ENCODE assay signal across 15 cellular contexts in genomic region chr1:179046808-179047636, GRCh38. TPM values are rescaled to one million over a fixed set of nuclear protein-coding genes. Genes with fewer than 3 reads are reported as not detected.
DNase-seq lines count a peak whose midpoint lies in the region; ATAC-seq, FAIRE-seq and TF ChIP-seq lines count a peak whose summit lies in the region.
"Had no signal": no experiment of that assay in that cellular context is flagged by ENCODE, and none has a peak within 500 bp of the region (broad histone marks: within the 10 kb centered on the region; RNA-seq: fewer than 3 reads in every experiment).

No MANE protein-coding gene starts in this region.

- DNase-seq in A172 (ENCODE audit: low spot score) (peak; percentile 73), HT1080 (ENCODE audit: low read depth) (peak; percentile 45), WERI-Rb-1 (no peak), right cardiac atrium (no peak), H54 (ENCODE audit: insufficient read length, low spot score) (no peak), NCI-H524 (lab: John Stamatoyannopoulos, UW) (no peak), NCI-H69 (lab: John Stamatoyannopoulos, UW) (no peak)
- DNase-seq: activated effector memory CD4-positive, alpha-beta T cell treated with Interleukin-2 at 50 U/mL for 16 hours; Calu3; dermis blood vessel endothelial cell; kidney glomerular epithelial cell; NCI-H446 had no signal

- H3K9me3 ChIP-seq in WERI-Rb-1 (ENCODE audit: severe bottlenecking) (peaks cover 2% of the 10 kb centered on the region), right cardiac atrium (ENCODE audit: control insufficient read depth, low read length) (no peaks in the 10 kb centered on the region)

- no peak for TF ChIP-seq CTCF in WERI-Rb-1 (IDR thresholded peaks at IDR 0.05; ENCODE audit: low read depth, low read length)

- ATAC-seq in right cardiac atrium (peak; percentile 48 to 70), HG02642 (IDR thresholded peaks at IDR 0.05; ENCODE audit: poor library complexity, unreplicated experiment) (no peak)
- ATAC-seq: esophagus mucosa had no signal

- no peak for TF ChIP-seq POLR2A in H54 (IDR thresholded peaks at IDR 0.05; ENCODE audit: low read depth, low read length)

- intact Hi-C loops in right cardiac atrium (cut with DNase I), result no loop called here

- peaks cover 24% of the 10 kb centered on the region for H3K36me3 ChIP-seq in WERI-Rb-1

- 89% methylated on average over 14 of the region's 14 CpGs for WGBS in right cardiac atrium

- H3K27me3 ChIP-seq in WERI-Rb-1 (ENCODE audit: insufficient read depth, low read depth, severe bottlenecking) (no peaks in the 10 kb centered on the region), right cardiac atrium (ENCODE audit: control insufficient read depth, insufficient read depth) (no peaks in the 10 kb centered on the region)

- H3K27ac ChIP-seq in WERI-Rb-1, result peak overlapping the region; percentile 6
- no peak overlapping the region for H3K27ac ChIP-seq in right cardiac atrium (ENCODE audit: low read length)
- H3K27ac ChIP-seq: SK-N-MC had no signal

- H3K4me3 ChIP-seq in WERI-Rb-1 (ENCODE audit: low read depth, low read length) (no peak overlapping the region), right cardiac atrium (ENCODE audit: low read length) (no peak overlapping the region)
- H3K4me3 ChIP-seq: SK-N-MC had no signal

- FAIRE-seq in H54 (lab: Jason Lieb, UNC), result no peak

- H3K4me1 ChIP-seq in right cardiac atrium (ENCODE audit: control insufficient read depth, insufficient read depth, low read length), result no peaks in the 10 kb centered on the region

RNA-seq across cellular contexts. Expression of gene FAM20B, which starts 21.3 kb away (rescaled TPM):
- 44.5 and 51.7 TPM in 2 replicates for total RNA-seq in A172 (2014; rRNA removed; shearing (Covaris generic))
- 23.2 and 24.9 TPM in 2 replicates for total RNA-seq in HT1080 (2014; rRNA removed; shearing (Covaris generic))
- 32.9 and 39.9 TPM in 2 replicates for polyA plus RNA-seq in HT1080 (2015; cell fraction: cytosol; rRNA removed)
- 20.1 and 20.9 TPM in 2 replicates for polyA plus RNA-seq in HT1080 (2015; cell fraction: nucleus; rRNA removed)
- 10 to 100 TPM; 59.0 to 81.3 (median 62.1) TPM for total RNA-seq in right cardiac atrium
- 24.2 TPM for polyA plus RNA-seq in right cardiac atrium

RNA-seq across cellular contexts. Expression of gene TOR3A, which starts 34.8 kb away (rescaled TPM):
- 49.2 and 65.1 TPM in 2 replicates for total RNA-seq in A172 (2014; rRNA removed; shearing (Covaris generic))
- total RNA-seq in HT1080 (2014; rRNA removed; shearing (Covaris generic)), result 48.2 and 94.6 TPM in 2 replicates
- polyA plus RNA-seq in HT1080 (2015; cell fraction: cytosol; rRNA removed), result 56.0 and 62.2 TPM in 2 replicates
- polyA plus RNA-seq in HT1080 (2015; cell fraction: nucleus; rRNA removed), result 44.3 and 45.9 TPM in 2 replicates
- total RNA-seq in right cardiac atrium, result 10 to 100 TPM; 11.8 to 12.5 (median 11.9) TPM
- polyA plus RNA-seq in right cardiac atrium, result 6.7 TPM

Comparison
In these comparisons a context has a peak if more than half of its experiments do, and no peak if none do; other contexts are left out.
1. DNase-seq: peak in A172 (single experiment) and HT1080 (single experiment); none in WERI-Rb-1 (single experiment), right cardiac atrium (0 of 3), H54 (single experiment), NCI-H524 (0 of 2) and NCI-H69 (single experiment).